Comparison of ENCODE assay signal across 25 cellular contexts in the genomic region with DNA sequence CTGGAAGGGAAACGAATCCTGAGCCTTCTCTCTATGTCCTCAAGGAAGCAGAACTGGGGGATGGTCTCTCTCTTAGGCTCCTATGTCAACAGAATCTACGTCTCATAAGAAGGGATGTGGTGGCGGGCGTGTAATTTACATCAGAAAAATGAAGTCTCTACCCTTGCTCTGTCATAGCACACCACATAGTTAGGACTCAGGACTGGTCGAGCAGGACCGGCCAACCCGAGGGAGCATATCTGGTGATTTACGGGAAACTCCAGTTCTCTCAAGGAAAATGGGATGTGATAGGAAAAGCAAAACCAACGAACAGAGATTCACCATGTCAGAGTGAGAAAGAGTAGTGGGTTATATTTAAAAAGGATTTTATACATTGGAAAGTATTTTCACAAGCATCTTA. TPM values are rescaled to one million over a fixed set of nuclear protein-coding genes. Genes with fewer than 3 reads are reported as not detected.
"Had no signal": no experiment of that assay in that cellular context is flagged by ENCODE, and none has a peak within 500 bp of the region (broad histone marks: within the 10 kb centered on the region; RNA-seq: fewer than 3 reads in every experiment).

No MANE protein-coding gene starts in this region.

- H3K36me3 Mint-ChIP-seq: activated naive CD8-positive, alpha-beta T cell; naive thymus-derived CD4-positive, alpha-beta T cell; T-cell had no signal

- H3K4me3 Mint-ChIP-seq: activated naive CD8-positive, alpha-beta T cell; activated T-cell treated with anti-CD3 and anti-CD28 coated beads, Interleukin-2, amount 50 U/mL, for 72 hours; brain; effector memory CD8-positive, alpha-beta T cell; naive thymus-derived CD4-positive, alpha-beta T cell; neural crest cell; T-cell had no signal

- H3K27ac ChIP-seq: ascending aorta, coronary artery, dorsolateral prefrontal cortex, esophagus squamous epithelium, pancreas, psoas muscle, tibial nerve had no signal

- ATAC-seq: activated T-cell treated with anti-CD3 and anti-CD28 coated beads, Interleukin-2, amount 50 U/mL, for 72 hours; effector memory CD8-positive, alpha-beta T cell; left colon; naive thymus-derived CD4-positive, alpha-beta T cell; pancreas; psoas muscle; T-cell had no signal

- DNase-seq: activated CD4-positive, alpha-beta T cell treated with anti-CD3 and anti-CD28 coated beads for 4 hours; activated CD4-positive, alpha-beta T cell treated with anti-CD3 and anti-CD28 coated beads, Interleukin-2, amount 50 U/mL, for 4 hours; activated naive CD4-positive, alpha-beta T cell; activated T-cell treated with anti-CD3 and anti-CD28 coated beads for 4 hours; activated T-cell treated with anti-CD3 and anti-CD28 coated beads, Interleukin-2, amount 50 U/mL, for 72 hours; dorsolateral prefrontal cortex; effector memory CD8-positive, alpha-beta T cell; esophagus squamous epithelium; foreskin melanocyte; left colon; mammary epithelial cell; naive thymus-derived CD4-positive, alpha-beta T cell; nucleus accumbens; pancreas; psoas muscle; stimulated activated CD4-positive, alpha-beta T cell treated with anti-CD3 and anti-CD28 coated beads, Interleukin-2, amount 100 ng/mL, for 48 hours; stimulated activated naive CD4-positive, alpha-beta T cell treated with Interleukin-2 at 50 U/mL for 16 hours; T-cell had no signal

- H3K27me3 Mint-ChIP-seq: brain had no signal

- H3K4me1 ChIP-seq: ascending aorta had no signal

- H3K4me3 ChIP-seq: ascending aorta, coronary artery, dorsolateral prefrontal cortex, esophagus squamous epithelium, pancreas, psoas muscle, tibial nerve had no signal

- H3K27ac Mint-ChIP-seq: activated naive CD8-positive, alpha-beta T cell; activated T-cell treated with anti-CD3 and anti-CD28 coated beads, Interleukin-2, amount 50 U/mL, for 72 hours; effector memory CD8-positive, alpha-beta T cell; naive thymus-derived CD4-positive, alpha-beta T cell; T-cell had no signal

- H3K36me3 ChIP-seq: ascending aorta, esophagus squamous epithelium, pancreas, tibial nerve had no signal

- H3K27me3 ChIP-seq: ascending aorta, pancreas, tibial nerve had no signal

- H3K9me3 Mint-ChIP-seq: activated T-cell treated with anti-CD3 and anti-CD28 coated beads, Interleukin-2, amount 50 U/mL, for 72 hours; effector memory CD8-positive, alpha-beta T cell; naive thymus-derived CD4-positive, alpha-beta T cell; neural crest cell; T-cell had no signal

- H3K9me3 ChIP-seq: ascending aorta, esophagus squamous epithelium, pancreas, psoas muscle, tibial nerve had no signal

RNA-seq across cellular contexts. Expression of gene IGF2BP2, which starts 54.8 kb away (rescaled TPM):
- total RNA-seq: T-helper 2 cell treated with Interferon-gamma antibody and Interleukin-4, amounts not matched to agents 100 ng/mL and 5 ng/mL, for 36 hours had no signal
- polyA plus RNA-seq: naive thymus-derived CD4-positive, alpha-beta T cell had no signal
